ENCODE assay signal across 8 cellular contexts in the genomic region with DNA sequence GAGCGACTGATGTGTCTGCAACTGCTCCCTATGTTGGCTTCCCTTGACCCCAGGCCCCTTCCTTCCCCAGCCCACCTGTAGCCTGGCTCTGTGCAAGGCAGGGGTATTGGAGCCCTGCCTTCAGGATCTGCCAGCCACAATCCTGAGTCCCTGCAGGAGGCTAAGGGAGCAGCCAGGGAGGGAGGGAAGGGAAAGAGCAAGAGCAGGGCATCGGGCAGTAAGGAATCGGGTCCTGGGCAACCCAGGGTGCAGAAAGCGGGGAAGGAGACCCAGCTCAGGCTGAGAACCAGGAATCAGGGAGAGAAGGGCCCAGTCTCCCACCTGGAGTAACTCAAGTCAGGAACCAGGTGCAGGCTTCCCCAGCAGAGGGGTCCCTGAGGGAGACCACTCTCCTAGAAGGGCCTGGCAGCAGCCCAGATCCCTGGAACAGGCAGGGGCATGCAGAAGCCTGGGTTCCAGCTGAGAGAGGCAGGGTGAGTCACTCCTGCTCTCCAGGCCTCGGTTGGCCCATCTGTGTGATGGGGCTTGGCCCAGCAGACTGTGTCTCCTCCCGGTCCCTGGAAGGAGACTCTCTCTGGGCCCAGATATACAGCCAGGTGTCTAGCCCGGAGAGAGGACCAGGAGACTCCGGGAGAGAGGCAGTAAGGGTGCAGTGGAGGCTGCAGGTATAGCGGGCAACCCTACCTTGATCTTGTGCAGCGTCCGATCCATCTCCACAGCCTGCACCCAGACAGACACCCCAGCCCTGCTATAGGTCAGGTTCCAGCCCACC. TPM values are rescaled to one million over a fixed set of nuclear protein-coding genes. Genes with fewer than 3 reads are reported as not detected.
DNase-seq lines count a peak whose midpoint lies in the region; ATAC-seq and TF ChIP-seq lines count a peak whose summit lies in the region.

No MANE protein-coding gene starts in this region.

- no peak for ATAC-seq in GM19397 (IDR thresholded peaks at IDR 0.05; ENCODE audit: unreplicated experiment)
- ATAC-seq in HG03432 (IDR thresholded peaks at IDR 0.05; ENCODE audit: unreplicated experiment) = no peak

- in situ Hi-C loops in astrocyte of the cerebellum (cut with HindIII; ENCODE audit: low sequenced_read_pairs) = no loop called here

- peaks cover 0 to 4% (median 0%) of the 10 kb centered on the region in 3 donors for H3K36me3 ChIP-seq in tibial artery

- DNase-seq in activated T-cell treated with anti-CD3 and anti-CD28 coated beads, Interleukin-2, amount 50 U/mL, for 1 hour = peak; percentile 27
- DNase-seq in activated T-cell treated with anti-CD3 and anti-CD28 coated beads, Interleukin-2, amount 50 U/mL, for 48 hours = no peak
- DNase-seq in astrocyte of the cerebellum (ENCODE audit: low read depth) (no peak), lower leg skin (ENCODE audit: low spot score in 2 of 2) (no peak), tibial artery (no peak), NCI-H510A (lab: John Stamatoyannopoulos, UW) (no peak)

- intact Hi-C loops in lower leg skin (cut with DNase I; ENCODE audit: low total_unique reads) (no loop called here), tibial artery (cut with DNase I; ENCODE audit: low total_unique reads) (no loop called here)

- no peaks in the 10 kb centered on the region for H3K9me3 ChIP-seq in tibial artery

- TF ChIP-seq CTCF in astrocyte of the cerebellum (IDR thresholded peaks at IDR 0.05; ENCODE audit: low read depth, low read length, missing control alignments) (no peak), lower leg skin (IDR thresholded peaks at IDR 0.05) (no peak), tibial artery (IDR thresholded peaks at IDR 0.05) (no peak)

- H3K4me3 ChIP-seq in astrocyte of the cerebellum (ENCODE audit: low read depth, low read length) (peak overlapping the region; percentile 41), lower leg skin (ENCODE audit: low read depth, poor library complexity, severe bottlenecking) (peak overlapping the region; percentile 43), tibial artery (peak overlapping the region; percentile 55 to 82)

- peak overlapping the region; percentile 56 to 60 for H3K27ac ChIP-seq in tibial artery

- no peaks in the 10 kb centered on the region for H3K27me3 ChIP-seq in tibial artery

- WGBS in lower leg skin, 2 donors = 74 to 75% methylated on average over 9 to 11 of the region's 11 CpGs

- H3K4me1 ChIP-seq in tibial artery = peaks cover 0 to 53% (median 32%) of the 10 kb centered on the region in 4 donors

- no peak for TF ChIP-seq POLR2A in lower leg skin (IDR thresholded peaks at IDR 0.05)

RNA-seq across cellular contexts. Expression of gene STARD10, which starts 13.4 kb away (rescaled TPM):
- total RNA-seq in lower leg skin = 100 to 1,000 TPM in 3 of 4 donors, 10 to 100 TPM in 1; 90.3 to 119 (median 110) TPM

RNA-seq across cellular contexts. Expression of gene ARAP1, which starts 28.3 kb away (rescaled TPM):
- total RNA-seq in lower leg skin = 10 to 100 TPM; 60.6 to 89.6 (median 80.6) TPM

RNA-seq across cellular contexts. Expression of gene ATG16L2, which starts 33.7 kb away (rescaled TPM):
- 100 to 1,000 TPM in 1 of 4 donors, 10 to 100 TPM in 3; 82.6 to 157 (median 92.9) TPM for total RNA-seq in lower leg skin
